Comparison of ENCODE assay signal across 8 cellular contexts in genomic region chr5:441996-442334, GRCh38. TPM values are rescaled to one million over a fixed set of nuclear protein-coding genes. Genes with fewer than 3 reads are reported as not detected.
DNase-seq lines count a peak whose midpoint lies in the region; ATAC-seq and TF ChIP-seq lines count a peak whose summit lies in the region.

No MANE protein-coding gene starts in this region.

- WGBS in heart left ventricle, 4 donors = 87 to 95% (median 92%) methylated on average over 5 of the region's 5 CpGs
- WGBS in mesendoderm (ENCODE audit: extremely low coverage, insufficient coverage, low lambda C conversion rate) = no CpG with 5 or more reads among the region's 5 CpGs

- TF ChIP-seq CTCF in heart left ventricle (IDR thresholded peaks at IDR 0.05) = no peak
- no peak for TF ChIP-seq CTCF in brain (conservative IDR thresholded peaks at IDR 0.05)
- no peak for TF ChIP-seq CTCF in uterus (IDR thresholded peaks at IDR 0.05)

- ATAC-seq in heart left ventricle (no peak), HG03159 (IDR thresholded peaks at IDR 0.05; ENCODE audit: unreplicated experiment) (no peak)

- H3K4me3 ChIP-seq in heart left ventricle = peak overlapping the region in 11 of 12 donors; percentile 73 to 98 (median 89)
- no peak overlapping the region for H3K4me3 ChIP-seq in mesendoderm (ENCODE audit: low read length)
- peak overlapping the region; percentile 93 to 96 for H3K4me3 ChIP-seq in uterus

- H3K27me3 ChIP-seq in heart left ventricle (peaks cover 0 to 4% (median 0%) of the 10 kb centered on the region in 9 donors), mesendoderm (ENCODE audit: insufficient read depth, low read length, poor library complexity) (no peaks in the 10 kb centered on the region), uterus (no peaks in the 10 kb centered on the region)

- no peak overlapping the region for H2AK5ac ChIP-seq in mesendoderm (ENCODE audit: low read length)

- H4K5ac ChIP-seq in mesendoderm (ENCODE audit: low read length) = no peak overlapping the region

- no peak overlapping the region for H3K4ac ChIP-seq in mesendoderm (ENCODE audit: low read depth, low read length)

- no peaks in the 10 kb centered on the region for H3K9me3 ChIP-seq in heart left ventricle
- no peaks in the 10 kb centered on the region for H3K9me3 ChIP-seq in uterus

- H3K56ac ChIP-seq in mesendoderm (ENCODE audit: low read length) = peak overlapping the region; percentile 96

- peak overlapping the region; percentile 89 for H3K9ac ChIP-seq in mesendoderm (ENCODE audit: low read length)

- no peak overlapping the region for H3K18ac ChIP-seq in mesendoderm (ENCODE audit: low read length)

- no peak overlapping the region for H2BK120ac ChIP-seq in mesendoderm (ENCODE audit: low read depth, low read length)

- peaks cover 14% of the 10 kb centered on the region for H3K36me3 Mint-ChIP-seq in brain

- H3K27ac Mint-ChIP-seq in brain = peak overlapping the region; percentile 89 to 99 (median 96)

- no peak overlapping the region for H2BK15ac ChIP-seq in mesendoderm (replicated peaks; ENCODE audit: low read depth)

- H3K79me1 ChIP-seq in mesendoderm (ENCODE audit: low read length) = peaks cover 7% of the 10 kb centered on the region

- H3K4me1 Mint-ChIP-seq in brain = peaks cover 36% of the 10 kb centered on the region

- H3K27ac ChIP-seq in heart left ventricle (no peak overlapping the region), mesendoderm (ENCODE audit: low read depth, low read length) (no peak overlapping the region), uterus (no peak overlapping the region)

- peaks cover 0 to 13% (median 5%) of the 10 kb centered on the region in 9 donors for H3K36me3 ChIP-seq in heart left ventricle
- H3K36me3 ChIP-seq in mesendoderm (ENCODE audit: control insufficient read depth, insufficient read depth, low read length) = no peaks in the 10 kb centered on the region
- H3K36me3 ChIP-seq in uterus = no peaks in the 10 kb centered on the region

- H3K9me3 Mint-ChIP-seq in brain = peaks cover 0 to 2% (median 0%) of the 10 kb centered on the region in 5 experiments

- H3K79me2 ChIP-seq in mesendoderm (ENCODE audit: control insufficient read depth, insufficient read depth, low read length) = peaks cover 5% of the 10 kb centered on the region

- peaks cover 14% of the 10 kb centered on the region for H3K27me3 Mint-ChIP-seq in brain

- H3K4me3 Mint-ChIP-seq in brain = peak overlapping the region; percentile 97 to 99 (median 98)

- peak overlapping the region; percentile 16 for H4K8ac ChIP-seq in mesendoderm (ENCODE audit: low read depth, low read length)

- peak overlapping the region; percentile 50 for H3K23ac ChIP-seq in mesendoderm (ENCODE audit: low read length)

- H2BK5ac ChIP-seq in mesendoderm (ENCODE audit: low read length) = no peak overlapping the region

- TF ChIP-seq POLR2A in heart left ventricle (IDR thresholded peaks at IDR 0.05) (no peak), uterus (IDR thresholded peaks at IDR 0.05) (no peak)

- intact Hi-C loops in heart left ventricle (cut with DNase I) (loop anchor here in 5 of 10 donors (10.0 kb wide), 1 partner anchor 463 kb away; no protein-coding TSS in a partner anchor), cardiac septum (cut with DNase I) (loop anchor here (2.0 kb wide), 1 partner anchor 29 kb away; no protein-coding TSS in a partner anchor), uterus (cut with DNase I; ENCODE audit: low total_unique reads) (no loop called here)

- H3K4me1 ChIP-seq in heart left ventricle (peaks cover 6 to 23% (median 15%) of the 10 kb centered on the region in 12 donors), mesendoderm (ENCODE audit: control insufficient read depth, low read depth, low read length) (peaks cover 2% of the 10 kb centered on the region), uterus (peaks cover 0 to 18% of the 10 kb centered on the region in 2 donors)

- H3K4me2 ChIP-seq in mesendoderm (ENCODE audit: low read length) = peak overlapping the region; percentile 97

- DNase-seq in heart left ventricle = peak in 1 of 5 donors; percentile 6
- no peak for DNase-seq in cardiac septum (ENCODE audit: low spot score)
- no peak for DNase-seq in mesendoderm
- DNase-seq in uterus = no peak
- no peak for DNase-seq in HPDE6-E6E7 (ENCODE audit: extremely low spot score)
- DNase-seq in inferior parietal cortex (ENCODE audit: extremely low spot score) = no peak

RNA-seq across cellular contexts. Expression of gene EXOC3, which starts 1.0 kb away (rescaled TPM):
- 10 to 100 TPM; 33.6 to 45.5 (median 42.8) TPM for total RNA-seq in heart left ventricle
- polyA plus RNA-seq in heart left ventricle = 10 to 100 TPM; 20.6 to 45.4 TPM
- 42.9 TPM for total RNA-seq in cardiac septum
- polyA plus RNA-seq in brain (ENCODE audit: insufficient read depth, low read depth, low replicate concordance) = 69.2 TPM
- 16.9 TPM for polyA plus RNA-seq in mesendoderm (2013, experiment 1 of 2)
- 16.9 TPM for polyA plus RNA-seq in mesendoderm (2013, experiment 2 of 2)
- 10 to 100 TPM; 30.6 to 64.4 (median 50.2) TPM for total RNA-seq in uterus
